ENCODE assay signal across 29 cellular contexts in genomic region chr11:84836371-84836770, GRCh38.
"Had no signal": no experiment of that assay in that cellular context is flagged by ENCODE, and none has a peak within 500 bp of the region (broad histone marks: within the 10 kb centered on the region; RNA-seq: fewer than 3 reads in every experiment).

No MANE protein-coding gene starts in this region.

- H3K27me3 ChIP-seq: stomach, suprapubic skin, testis, thyroid gland, tibial artery, tibial nerve, transverse colon, upper lobe of left lung, upper lobe of right lung, uterus, vagina had no signal

- H3K4me3 Mint-ChIP-seq: stimulated activated effector memory CD8-positive, alpha-beta T cell treated with anti-CD3 and anti-CD28 coated beads, Interleukin-12 subunit alpha, Interleukin-12 subunit beta, amount 100 ng/mL, for 72 hours; stimulated activated memory B cell treated with anti-CD40 and anti-IgM and Interleukin-4, amounts not matched to agents 10 μg/mL and 1 μg/mL and 100 μg/mL, for 72 hours; stimulated activated naive B cell treated with anti-CD40 and anti-IgM and Interleukin-4, amounts not matched to agents 10 μg/mL and 1 μg/mL and 100 μg/mL, for 72 hours; stimulated activated naive CD8-positive, alpha-beta T cell treated with anti-CD3 and anti-CD28 coated beads, Interleukin-15, amount 100 ng/mL, for 72 hours; stimulated activated naive CD8-positive, alpha-beta T cell treated with anti-CD3 and anti-CD28 coated beads, Interleukin-15, Interleukin-2, amounts not matched to agents 100 ng/mL and 50 ng/mL, for 24 hours; type B pancreatic cell had no signal

- H3K36me3 Mint-ChIP-seq: stimulated activated effector memory CD8-positive, alpha-beta T cell treated with anti-CD3 and anti-CD28 coated beads, Interleukin-12 subunit alpha, Interleukin-12 subunit beta, amount 100 ng/mL, for 72 hours; stimulated activated memory B cell treated with anti-CD40 and anti-IgM and Interleukin-4, amounts not matched to agents 10 μg/mL and 1 μg/mL and 100 μg/mL, for 72 hours; stimulated activated naive B cell treated with anti-CD40 and anti-IgM and Interleukin-4, amounts not matched to agents 10 μg/mL and 1 μg/mL and 100 μg/mL, for 72 hours; type B pancreatic cell had no signal

- H3K27ac Mint-ChIP-seq: stimulated activated effector memory CD8-positive, alpha-beta T cell treated with anti-CD3 and anti-CD28 coated beads, Interleukin-12 subunit alpha, Interleukin-12 subunit beta, amount 100 ng/mL, for 72 hours; stimulated activated memory B cell treated with anti-CD40 and anti-IgM and Interleukin-4, amounts not matched to agents 10 μg/mL and 1 μg/mL and 100 μg/mL, for 72 hours; stimulated activated naive B cell treated with anti-CD40 and anti-IgM and Interleukin-4, amounts not matched to agents 10 μg/mL and 1 μg/mL and 100 μg/mL, for 72 hours; stimulated activated naive CD8-positive, alpha-beta T cell treated with anti-CD3 and anti-CD28 coated beads, Interleukin-15, amount 100 ng/mL, for 72 hours; stimulated activated naive CD8-positive, alpha-beta T cell treated with anti-CD3 and anti-CD28 coated beads, Interleukin-15, Interleukin-2, amounts not matched to agents 100 ng/mL and 50 ng/mL, for 24 hours; type B pancreatic cell had no signal

- H3K9me3 Mint-ChIP-seq: stimulated activated naive CD8-positive, alpha-beta T cell treated with anti-CD3 and anti-CD28 coated beads, Interleukin-15, Interleukin-2, amounts not matched to agents 100 ng/mL and 50 ng/mL, for 24 hours; type B pancreatic cell had no signal

- ATAC-seq: stimulated activated effector memory CD8-positive, alpha-beta T cell treated with anti-CD3 and anti-CD28 coated beads, Interleukin-12 subunit alpha, Interleukin-12 subunit beta, amount 100 ng/mL, for 72 hours; stimulated activated memory B cell treated with anti-CD40 and anti-IgM and Interleukin-4, amounts not matched to agents 10 μg/mL and 1 μg/mL and 100 μg/mL, for 72 hours; stimulated activated naive B cell treated with anti-CD40 and anti-IgM and Interleukin-4, amounts not matched to agents 10 μg/mL and 1 μg/mL and 100 μg/mL, for 72 hours; stimulated activated naive CD8-positive, alpha-beta T cell treated with anti-CD3 and anti-CD28 coated beads, Interleukin-15, amount 100 ng/mL, for 72 hours; stimulated activated naive CD8-positive, alpha-beta T cell treated with anti-CD3 and anti-CD28 coated beads, Interleukin-15, Interleukin-2, amounts not matched to agents 100 U/mL and 50 U/mL, for 24 hours; upper lobe of right lung had no signal

- FAIRE-seq: urothelium cell line had no signal

- H3K9me3 ChIP-seq: testis, thoracic aorta, thyroid gland, tibial nerve, transverse colon, upper lobe of left lung, upper lobe of right lung, uterus, vagina had no signal

- H3K27ac ChIP-seq: stomach, suprapubic skin, testis, thoracic aorta, thyroid gland, tibial artery, tibial nerve, transverse colon, upper lobe of left lung, upper lobe of right lung, uterus, vagina had no signal

- H3K4me1 Mint-ChIP-seq: stimulated activated effector memory CD8-positive, alpha-beta T cell treated with anti-CD3 and anti-CD28 coated beads, Interleukin-12 subunit alpha, Interleukin-12 subunit beta, amount 100 ng/mL, for 72 hours; stimulated activated memory B cell treated with anti-CD40 and anti-IgM and Interleukin-4, amounts not matched to agents 10 μg/mL and 1 μg/mL and 100 μg/mL, for 72 hours; stimulated activated naive B cell treated with anti-CD40 and anti-IgM and Interleukin-4, amounts not matched to agents 10 μg/mL and 1 μg/mL and 100 μg/mL, for 72 hours; stimulated activated naive CD8-positive, alpha-beta T cell treated with anti-CD3 and anti-CD28 coated beads, Interleukin-15, amount 100 ng/mL, for 72 hours had no signal

- H3K4me1 ChIP-seq: stomach, suprapubic skin, testis, tibial artery, tibial nerve, upper lobe of left lung, upper lobe of right lung, uterus, vagina had no signal

- H3K27me3 Mint-ChIP-seq: stimulated activated memory B cell treated with anti-CD40 and anti-IgM and Interleukin-4, amounts not matched to agents 10 μg/mL and 1 μg/mL and 100 μg/mL, for 72 hours; stimulated activated naive B cell treated with anti-CD40 and anti-IgM and Interleukin-4, amounts not matched to agents 10 μg/mL and 1 μg/mL and 100 μg/mL, for 72 hours; stimulated activated naive CD8-positive, alpha-beta T cell treated with anti-CD3 and anti-CD28 coated beads, Interleukin-15, amount 100 ng/mL, for 72 hours; stimulated activated naive CD8-positive, alpha-beta T cell treated with anti-CD3 and anti-CD28 coated beads, Interleukin-15, Interleukin-2, amounts not matched to agents 100 ng/mL and 50 ng/mL, for 24 hours; type B pancreatic cell had no signal

- H3K4me3 ChIP-seq: stomach, suprapubic skin, testis, thoracic aorta, thyroid gland, tibial artery, tibial nerve, transverse colon, upper lobe of left lung, upper lobe of right lung, uterus, vagina had no signal

- DNase-seq: stimulated activated CD4-positive, alpha-beta T cell treated with anti-CD3 and anti-CD28 coated beads, Interleukin-2, amount 100 ng/mL, for 48 hours; stimulated activated CD4-positive, alpha-beta T cell treated with anti-CD3 and anti-CD28 coated beads, Interleukin-4, amount 100 ng/mL, for 1 hour; stimulated activated CD4-positive, alpha-beta T cell treated with anti-CD3 and anti-CD28 coated beads, Interleukin-4, amount 100 ng/mL, for 24 hours; stimulated activated CD4-positive, alpha-beta T cell treated with anti-CD3 and anti-CD28 coated beads, Interleukin-4, amount 100 ng/mL, for 4 hours; stimulated activated CD8-positive, alpha-beta memory T cell treated with anti-CD3 and anti-CD28 coated beads, Interleukin-4, amount 100 ng/mL, for 48 hours; stimulated activated naive B cell treated with anti-CD40 and anti-IgM and Interleukin-4, amounts not matched to agents 10 μg/mL and 1 μg/mL and 100 μg/mL, for 72 hours; stimulated activated naive CD4-positive, alpha-beta T cell; stimulated activated naive CD4-positive, alpha-beta T cell treated with Interleukin-2 at 50 U/mL for 16 hours; stimulated activated naive CD8-positive, alpha-beta T cell treated with anti-CD3 and anti-CD28 coated beads, Interleukin-15, amount 100 ng/mL, for 72 hours; stimulated activated naive CD8-positive, alpha-beta T cell treated with anti-CD3 and anti-CD28 coated beads, Interleukin-15, Interleukin-2, amounts not matched to agents 100 U/mL and 50 U/mL, for 24 hours; stomach; substantia nigra; testis; thyroid gland; tibial artery; transverse colon; trophoblast cell; upper lobe of left lung; upper lobe of right lung; uterus had no signal

- H3K36me3 ChIP-seq: stomach, suprapubic skin, thoracic aorta, thyroid gland, tibial artery, tibial nerve, transverse colon, upper lobe of left lung, upper lobe of right lung, uterus, vagina had no signal
